In genomic region chr1:97061604-97062003, GRCh38 we compare ENCODE assay signal across 25 cellular contexts.
"Had no signal": no experiment of that assay in that cellular context is flagged by ENCODE, and none has a peak within 500 bp of the region (broad histone marks: within the 10 kb centered on the region; RNA-seq: fewer than 3 reads in every experiment).

No MANE protein-coding gene starts in this region.

- DNase-seq: activated CD4-positive, alpha-beta memory T cell treated with anti-CD3 and anti-CD28 coated beads for 36 hours; activated CD4-positive, alpha-beta T cell treated with anti-CD3 and anti-CD28 coated beads, Interleukin-2, amount 10 ng/mL, durations not matched to agents 24 days and 14 days; activated CD4-positive, CD25-positive, alpha-beta regulatory T cell treated with anti-CD3 and anti-CD28 coated beads, Interleukin-2, amount 50 U/mL, for 72 hours; activated CD8-positive, alpha-beta memory T cell treated with anti-CD3 and anti-CD28 coated beads, Interleukin-2, amount 50 U/mL, for 4 hours; activated gamma-delta T cell; activated naive CD4-positive, alpha-beta T cell treated with anti-CD3 and anti-CD28 coated beads, Interleukin-2, amount 10 ng/mL, durations not matched to agents 7 days and 5 days; activated naive CD8-positive, alpha-beta T cell treated with anti-CD3 and anti-CD28 coated beads, Interleukin-2, amount 10 ng/mL, durations not matched to agents 7 days and 5 days; activated T-cell treated with anti-CD3 and anti-CD28 coated beads, Interleukin-2, amount 50 U/mL, for 24 hours; amniotic stem cell; brain microvascular endothelial cell; central memory CD4-positive, alpha-beta T cell; esophagus squamous epithelium; left cardiac atrium; left ventricle myocardium superior; midbrain; naive thymus-derived CD4-positive, alpha-beta T cell; stimulated activated CD4-positive, alpha-beta T cell treated with anti-CD3 and anti-CD28 coated beads, Interleukin-15, amount 100 ng/mL, for 24 hours; stimulated activated naive CD4-positive, alpha-beta T cell; T-helper 2 cell; tibial artery had no signal

- H3K36me3 ChIP-seq: brain microvascular endothelial cell, esophagus squamous epithelium, right atrium auricular region, suprapubic skin, tibial artery had no signal

- FAIRE-seq: astrocyte, frontal cortex, islet of Langerhans had no signal

- H3K27me3 ChIP-seq: brain microvascular endothelial cell, esophagus squamous epithelium, right atrium auricular region, suprapubic skin, tibial artery had no signal

- H3K27ac ChIP-seq: brain microvascular endothelial cell, esophagus squamous epithelium, right atrium auricular region, suprapubic skin, tibial artery had no signal

- H3K4me1 ChIP-seq: esophagus squamous epithelium, right atrium auricular region, suprapubic skin, tibial artery had no signal

- H3K4me3 ChIP-seq: esophagus squamous epithelium, right atrium auricular region, suprapubic skin, tibial artery had no signal
